21 cellular contexts compared by ENCODE assay signal in genomic region chr2:47656715-47657600, GRCh38.
DNase-seq lines count a peak whose midpoint lies in the region; ATAC-seq, FAIRE-seq and TF ChIP-seq lines count a peak whose summit lies in the region.
"Had no signal": no experiment of that assay in that cellular context is flagged by ENCODE, and none has a peak within 500 bp of the region (broad histone marks: within the 10 kb centered on the region; RNA-seq: fewer than 3 reads in every experiment).

No MANE protein-coding gene starts in this region.

- no peak overlapping the region for H3K4me3 ChIP-seq in HepG2 (replicated peaks in 1 of 3; ENCODE audit: insufficient read depth in 1 of 3, low read depth in 2 of 3, low read length in 3 of 3)
- H3K4me3 ChIP-seq in right lobe of liver: no peak overlapping the region
- H3K4me3 ChIP-seq in PC-9: no peak overlapping the region
- H3K4me3 ChIP-seq in A673 (ENCODE audit: low read depth, low read length, poor library complexity, severe bottlenecking): no peak overlapping the region
- H3K4me3 ChIP-seq: esophagus squamous epithelium, Peyer's patch had no signal

- no peak overlapping the region for H3K4me3 Mint-ChIP-seq in stimulated activated naive B cell treated with anti-CD40 and anti-IgM and Interleukin-4, amounts not matched to agents 10 μg/mL and 1 μg/mL and 100 μg/mL, for 72 hours
- H3K4me3 Mint-ChIP-seq: dendritic cell treated with granulocyte-macrophage colony-stimulating factor and Interleukin-4, amounts not matched to agents 40 ng/mL and 50 ng/mL, for 4 days; T-cell had no signal

- H3K27ac ChIP-seq in HepG2 (ENCODE audit: extremely low read length, insufficient read depth, low read length) (no peak overlapping the region), right lobe of liver (no peak overlapping the region), PC-9 (no peak overlapping the region), foreskin keratinocyte (no peak overlapping the region), A673 (ENCODE audit: low read depth, low read length, poor library complexity, severe bottlenecking) (no peak overlapping the region)
- H3K27ac ChIP-seq: esophagus squamous epithelium, Peyer's patch had no signal

- BruUV-seq in HepG2 (replicated peaks; lab: Mats Ljungman, UMichigan) (no TSS peak), PC-9 (replicated peaks; lab: Mats Ljungman, UMichigan) (no TSS peak), A673 (replicated peaks; lab: Mats Ljungman, UMichigan) (no TSS peak)

- CTCF ChIA-PET in HepG2 (lab: Yijun Ruan, JAX; ENCODE audit: low intra/inter-chr PET ratio, low total read pairs) (no interaction called here), PC-9 (lab: Charles Lee) (interaction anchor here (0.6 kb wide), 1 partner anchor 169 kb away, joined by 10 read pairs; no protein-coding TSS in a partner anchor), A673 (lab: Charles Lee) (no interaction called here)

- no peaks in the 10 kb centered on the region for H3K36me3 Mint-ChIP-seq in stimulated activated naive B cell treated with anti-CD40 and anti-IgM and Interleukin-4, amounts not matched to agents 10 μg/mL and 1 μg/mL and 100 μg/mL, for 72 hours
- H3K36me3 Mint-ChIP-seq: T-cell had no signal

- TF ChIP-seq CTCF in HepG2 (CRISPR knock-in tag; IDR thresholded peaks at IDR 0.05) (no peak), right lobe of liver (IDR thresholded peaks at IDR 0.05) (no peak), PC-9 (conservative IDR thresholded peaks at IDR 0.05) (no peak), foreskin keratinocyte (conservative IDR thresholded peaks at IDR 0.05) (no peak), A673 (conservative IDR thresholded peaks at IDR 0.05; ENCODE audit: low read depth, low read length) (no peak)

- peaks cover 18% of the 10 kb centered on the region; the same call in 1 of the 2 replicates for H3F3A ChIP-seq in PC-9 (ENCODE audit: insufficient read depth, low read depth)

- H3K4me1 ChIP-seq in HepG2 (ENCODE audit: insufficient read depth, low read length) (peaks cover 12% of the 10 kb centered on the region), right lobe of liver (no peaks in the 10 kb centered on the region), PC-9 (replicated peaks; ENCODE audit: insufficient read depth) (peaks cover 41% of the 10 kb centered on the region), foreskin keratinocyte (no peaks in the 10 kb centered on the region), A673 (ENCODE audit: insufficient read depth, low read length, poor library complexity, severe bottlenecking) (no peaks in the 10 kb centered on the region)
- H3K4me1 ChIP-seq: esophagus squamous epithelium had no signal

- H3K79me2 ChIP-seq in HepG2 (ENCODE audit: insufficient read depth, low read length) (no peaks in the 10 kb centered on the region), PC-9 (ENCODE audit: low read depth) (no peaks in the 10 kb centered on the region)

- POLR2A ChIA-PET in HepG2 (lab: Yijun Ruan, JAX) (no interaction called here), PC-9 (lab: Charles Lee; ENCODE audit: unreplicated experiment) (no interaction called here), A673 (lab: Charles Lee; ENCODE audit: low non-redundant PET) (no interaction called here)

- H3K27me3 Mint-ChIP-seq in stimulated activated naive B cell treated with anti-CD40 and anti-IgM and Interleukin-4, amounts not matched to agents 10 μg/mL and 1 μg/mL and 100 μg/mL, for 72 hours: no peaks in the 10 kb centered on the region
- H3K27me3 Mint-ChIP-seq: dendritic cell treated with granulocyte-macrophage colony-stimulating factor and Interleukin-4, amounts not matched to agents 40 ng/mL and 50 ng/mL, for 4 days had no signal

- in situ Hi-C loops in HepG2 (cut with HindIII; ENCODE audit: extremely low pct_ligation_motif_present, low pct_unique_long_range_greater_than_20kb): no loop called here

- no peak overlapping the region for H2AFZ ChIP-seq in HepG2 (ENCODE audit: low read length)
- H2AFZ ChIP-seq in PC-9: no peak overlapping the region

- 18% methylated on average over 6 of the region's 8 CpGs for WGBS in HepG2 (ENCODE audit: low lambda C conversion rate)
- 84% methylated on average over 5 of the region's 8 CpGs for WGBS in right lobe of liver (ENCODE audit: insufficient coverage, low coverage, low lambda C conversion rate, missing lambda C conversion rate)

- no peak overlapping the region for H3K4me2 ChIP-seq in HepG2 (ENCODE audit: low read depth, low read length)
- H3K4me2 ChIP-seq in PC-9: peak overlapping the region; percentile 37

- no peak for ATAC-seq in HepG2
- no peak for ATAC-seq in right lobe of liver
- ATAC-seq in foreskin keratinocyte: no peak
- ATAC-seq in stimulated activated naive B cell treated with anti-CD40 and anti-IgM and Interleukin-4, amounts not matched to agents 10 μg/mL and 1 μg/mL and 100 μg/mL, for 72 hours (replicated peaks): peak in 1 of 2 donors; percentile 14
- no peak for ATAC-seq in GM21515 (IDR thresholded peaks at IDR 0.05; ENCODE audit: unreplicated experiment)
- ATAC-seq: T-cell had no signal

- no peak for DNase-seq in HepG2 (ENCODE audit: low spot score)
- no peak for DNase-seq in right lobe of liver
- DNase-seq in PC-9: peak; percentile 16 to 85
- peak; percentile 25 to 66 for DNase-seq in foreskin keratinocyte
- no peak for DNase-seq in stimulated activated naive B cell treated with anti-CD40 and anti-IgM and Interleukin-4, amounts not matched to agents 10 μg/mL and 1 μg/mL and 100 μg/mL, for 72 hours
- DNase-seq in NCI-H1092 treated with DMSO at 0.1 percent for 48 hours (lab: John Stamatoyannopoulos, UW): no peak
- no peak for DNase-seq in A673 (ENCODE audit: low spot score)
- DNase-seq: ACHN; activated gamma-delta T cell; aorta; esophagus squamous epithelium; GF-D8; hippocampal formation; NCI-H2029 treated with DMSO at 0.1 percent for 48 hours; NCI-H69; Peyer's patch; posterior cingulate gyrus; stimulated activated naive CD4-positive, alpha-beta T cell treated with Interleukin-2 at 50 U/mL for 16 hours; T-cell had no signal

- H3K27ac Mint-ChIP-seq in stimulated activated naive B cell treated with anti-CD40 and anti-IgM and Interleukin-4, amounts not matched to agents 10 μg/mL and 1 μg/mL and 100 μg/mL, for 72 hours: peak overlapping the region; percentile 48
- H3K27ac Mint-ChIP-seq: dendritic cell treated with granulocyte-macrophage colony-stimulating factor and Interleukin-4, amounts not matched to agents 40 ng/mL and 50 ng/mL, for 4 days; T-cell had no signal

- H3K9ac ChIP-seq in HepG2 (ENCODE audit: insufficient read depth, low read depth, low read length): no peak overlapping the region

- H3K9me3 ChIP-seq in HepG2 (ENCODE audit: low read length) (no peaks in the 10 kb centered on the region), right lobe of liver (no peaks in the 10 kb centered on the region), PC-9 (ENCODE audit: insufficient read depth, low read depth) (no peaks in the 10 kb centered on the region), A673 (ENCODE audit: low read depth, low read length, poor library complexity, severe bottlenecking) (no peaks in the 10 kb centered on the region)
- H3K9me3 ChIP-seq: esophagus squamous epithelium, Peyer's patch had no signal

- intact Hi-C loops in HepG2 (cut with micrococcal nuclease; ENCODE audit: unreplicated experiment): no loop called here
- intact Hi-C loops in right lobe of liver (cut with DNase I): no loop called here
- intact Hi-C loops in PC-9 (cut with micrococcal nuclease; ENCODE audit: unreplicated experiment): loop anchor here (10.0 kb wide), 1 partner anchor 108 kb away; no protein-coding TSS in a partner anchor
- intact Hi-C loops in A673 (cut with micrococcal nuclease; ENCODE audit: unreplicated experiment): no loop called here

- no peaks in the 10 kb centered on the region for H3K9me3 Mint-ChIP-seq in stimulated activated naive B cell treated with anti-CD40 and anti-IgM and Interleukin-4, amounts not matched to agents 10 μg/mL and 1 μg/mL and 100 μg/mL, for 72 hours
- H3K9me3 Mint-ChIP-seq: dendritic cell treated with granulocyte-macrophage colony-stimulating factor and Interleukin-4, amounts not matched to agents 40 ng/mL and 50 ng/mL, for 4 days; T-cell had no signal

- H3K27me3 ChIP-seq in HepG2 (ENCODE audit: control insufficient read depth in 1 of 2, insufficient read depth in 2 of 2, low read length in 2 of 2): peaks cover 2 to 35% of the 10 kb centered on the region in 2 experiments; a peak in 4 of 5 replicates
- no peaks in the 10 kb centered on the region for H3K27me3 ChIP-seq in right lobe of liver
- H3K27me3 ChIP-seq in PC-9 (ENCODE audit: insufficient read depth, low read depth): no peaks in the 10 kb centered on the region
- peaks cover 2% of the 10 kb centered on the region for H3K27me3 ChIP-seq in foreskin keratinocyte
- H3K27me3 ChIP-seq in A673 (replicated peaks; ENCODE audit: insufficient read depth, low read depth, low read length, poor library complexity): peaks cover 3% of the 10 kb centered on the region
- H3K27me3 ChIP-seq: esophagus squamous epithelium, Peyer's patch had no signal

- no peaks in the 10 kb centered on the region for H4K20me1 ChIP-seq in HepG2 (ENCODE audit: insufficient read depth, low read length)
- no peaks in the 10 kb centered on the region for H4K20me1 ChIP-seq in PC-9 (ENCODE audit: insufficient read depth)

- H3K9me2 ChIP-seq in PC-9 (ENCODE audit: insufficient read depth): no peaks in the 10 kb centered on the region

- no peak for TF ChIP-seq RAD21 in HepG2 (CRISPR knock-in tag; IDR thresholded peaks at IDR 0.05)

- peaks cover 56 to 67% of the 10 kb centered on the region in 2 donors for H3K4me1 Mint-ChIP-seq in stimulated activated naive B cell treated with anti-CD40 and anti-IgM and Interleukin-4, amounts not matched to agents 10 μg/mL and 1 μg/mL and 100 μg/mL, for 72 hours
- H3K4me1 Mint-ChIP-seq: T-cell had no signal

- TF ChIP-seq POLR2A in HepG2 (IDR thresholded peaks at IDR 0.05; ENCODE audit: insufficient read depth in 1 of 2, low read depth in 2 of 2, low read length in 2 of 2) (no peak), right lobe of liver (IDR thresholded peaks at IDR 0.05) (no peak)

- H3K36me3 ChIP-seq in HepG2 (replicated peaks in 1 of 2; ENCODE audit: control insufficient read depth in 1 of 2, insufficient read depth in 2 of 2, low read length in 2 of 2) (no peaks in the 10 kb centered on the region), right lobe of liver (no peaks in the 10 kb centered on the region), PC-9 (ENCODE audit: low read depth) (no peaks in the 10 kb centered on the region), A673 (ENCODE audit: insufficient read depth, low read length, poor library complexity, severe bottlenecking) (no peaks in the 10 kb centered on the region)
- H3K36me3 ChIP-seq: esophagus squamous epithelium, Peyer's patch had no signal

- FAIRE-seq in HepG2 (lab: Jason Lieb, UNC): no peak

- no peak for TF ChIP-seq EP300 in HepG2 (IDR thresholded peaks at IDR 0.05; ENCODE audit: low read depth in 2 of 2, low read length in 2 of 2)
- TF ChIP-seq EP300 in HepG2 (CRISPR knock-in tag; IDR thresholded peaks at IDR 0.05; ENCODE audit: borderline replicate concordance): no peak

TF ChIP-seq in HepG2, 621 proteins besides CTCF, POLR2A, EP300 and RAD21:
- TF ChIP-seq RFXANK (CRISPR knock-in tag; IDR thresholded peaks at IDR 0.05): no peak
- 0 out of 2 replicates have a peak, but pooled peaks have one; percentile 18 for TF ChIP-seq ZNF121 (CRISPR knock-in tag; IDR thresholded peaks at IDR 0.05)
- no peak for TF ChIP-seq ZNF232 (CRISPR knock-in tag; IDR thresholded peaks at IDR 0.05; ENCODE audit: borderline replicate concordance)

Comparison
In these comparisons a context has a peak if more than half of its experiments do, and no peak if none do; other contexts are left out.
1. DNase-seq: peak in PC-9 (2 of 2) and foreskin keratinocyte (2 of 2); none in HepG2 (single experiment), right lobe of liver (0 of 3), stimulated activated naive B cell treated with anti-CD40 and anti-IgM and Interleukin-4, amounts not matched to agents 10 μg/mL and 1 μg/mL and 100 μg/mL, for 72 hours (single experiment), NCI-H1092 treated with DMSO at 0.1 percent for 48 hours (single experiment) and A673 (single experiment).